ENCODE assay signal across 9 cellular contexts in the genomic region with DNA sequence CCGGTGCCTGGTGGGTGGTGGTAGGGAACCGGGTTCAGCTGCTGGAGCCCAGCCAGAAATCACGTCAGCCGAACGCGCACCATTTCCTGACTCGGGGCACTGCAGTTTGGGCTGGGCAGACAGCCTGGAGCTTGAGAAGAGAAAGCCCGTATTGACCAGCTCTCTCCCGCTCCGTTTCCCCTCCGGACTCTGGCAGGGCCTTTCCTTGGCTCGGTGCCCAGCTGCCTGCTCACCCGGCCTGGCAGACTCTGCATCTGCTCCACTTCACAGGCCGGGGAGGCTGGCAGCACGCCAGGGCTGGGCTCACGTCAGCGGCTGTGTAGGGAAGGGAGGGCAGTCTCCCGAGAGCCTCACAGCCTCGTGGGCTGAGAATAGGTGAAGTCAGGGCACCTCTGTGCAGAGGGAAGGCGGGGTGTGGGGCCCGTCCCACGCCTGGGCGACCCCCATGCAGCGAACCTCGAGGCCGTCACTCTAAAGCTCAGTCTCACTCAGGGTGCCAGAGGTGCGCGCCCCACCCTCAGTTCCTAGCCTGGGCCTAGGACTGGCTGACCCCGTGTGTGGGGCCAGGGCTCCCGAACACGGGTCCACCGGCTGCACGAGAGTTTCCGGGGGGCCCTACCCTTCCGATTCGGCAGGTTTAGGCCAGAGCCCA. TPM values are rescaled to one million over a fixed set of nuclear protein-coding genes. Genes with fewer than 3 reads are reported as not detected.
DNase-seq lines count a peak whose midpoint lies in the region; ATAC-seq, FAIRE-seq and TF ChIP-seq lines count a peak whose summit lies in the region.
"Had no signal": no experiment of that assay in that cellular context is flagged by ENCODE, and none has a peak within 500 bp of the region (broad histone marks: within the 10 kb centered on the region; RNA-seq: fewer than 3 reads in every experiment).

No MANE protein-coding gene starts in this region.

- FAIRE-seq in GM12892 (lab: Jason Lieb, UNC), result no peak

- no peak for TF ChIP-seq CTCF in breast epithelium (IDR thresholded peaks at IDR 0.05)

- no peaks in the 10 kb centered on the region for H3K36me3 ChIP-seq in breast epithelium

- peak overlapping the region; percentile 18 to 59 (median 43) for H3K4me3 ChIP-seq in breast epithelium

- peaks cover 5 to 15% of the 10 kb centered on the region in 2 donors for H3K4me1 ChIP-seq in breast epithelium

- TF ChIP-seq POLR2A in GM12892 (IDR thresholded peaks at IDR 0.05; ENCODE audit: low read depth, low read length) (no peak), breast epithelium (IDR thresholded peaks at IDR 0.05) (no peak)

- intact Hi-C loops in breast epithelium (cut with DNase I; ENCODE audit: low total_unique reads), result loop anchor here (10.0 kb wide), 1 partner anchor 149 kb away; no protein-coding TSS in a partner anchor

- ATAC-seq in GM21390 (IDR thresholded peaks at IDR 0.05; ENCODE audit: unreplicated experiment) (no peak), GM18858 (IDR thresholded peaks at IDR 0.05; ENCODE audit: unreplicated experiment) (no peak)

- peak overlapping the region; percentile 90 to 94 for H3K27ac ChIP-seq in breast epithelium

- H3K9me3 ChIP-seq in breast epithelium, result no peaks in the 10 kb centered on the region

- peak; percentile 54 for DNase-seq in GM12892 (ENCODE audit: insufficient read length)
- DNase-seq in NCI-H1417 treated with DMSO at 0.1 percent for 48 hours (lab: John Stamatoyannopoulos, UW), result peak; percentile 74
- DNase-seq in T-helper 9 cell, result peak; percentile 32
- DNase-seq in breast epithelium (ENCODE audit: low spot score in 2 of 2), result peak; percentile 96 to 100
- DNase-seq in islet precursor cell, result peak; percentile 53
- DNase-seq in stimulated activated CD4-positive, alpha-beta T cell treated with anti-CD3 and anti-CD28 coated beads, Interleukin-15, amount 100 ng/mL, for 1 hour (ENCODE audit: low read depth in 1 of 2, low spot score in 1 of 2), result peak; percentile 35 to 43

- H3K27me3 ChIP-seq in breast epithelium, result no peaks in the 10 kb centered on the region

RNA-seq across cellular contexts. Expression of gene OR1D5, which starts 59.1 kb away (rescaled TPM):
- not detected for polyA plus RNA-seq in GM12892 (2012; ENCODE audit: missing spikeins)
- total RNA-seq in breast epithelium, result not detected
- polyA plus RNA-seq: neural cell had no signal

Comparison
In these comparisons a context has a peak if more than half of its experiments do, and no peak if none do; other contexts are left out.
1. DNase-seq: peak in every context shown above with its lines; median percentile 98 in breast epithelium; 74 in NCI-H1417 treated with DMSO at 0.1 percent for 48 hours; 54 in GM12892; 53 in islet precursor cell; 39 in stimulated activated CD4-positive, alpha-beta T cell treated with anti-CD3 and anti-CD28 coated beads, Interleukin-15, amount 100 ng/mL, for 1 hour; 32 in T-helper 9 cell.